Comparison of ENCODE assay signal across 17 cellular contexts in the genomic region with DNA sequence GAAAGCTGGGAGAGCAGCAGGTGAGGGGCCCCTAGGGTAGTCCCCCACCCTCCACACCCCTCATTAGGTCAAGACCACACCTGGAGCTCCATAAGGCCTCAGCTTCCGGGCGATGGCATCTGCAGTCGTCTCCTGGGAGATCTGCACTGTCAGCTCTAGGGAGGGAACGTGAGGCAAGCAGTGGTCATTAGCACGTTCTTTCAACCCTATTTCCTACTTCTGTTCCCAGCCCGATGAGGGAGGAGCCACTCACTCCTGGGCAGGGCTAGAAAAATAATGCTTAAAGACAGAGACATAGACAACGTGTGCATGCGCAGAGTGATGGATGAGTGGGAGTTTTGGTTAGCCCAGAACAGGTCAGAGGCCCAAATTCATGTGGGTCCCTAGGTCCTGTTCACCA. TPM values are rescaled to one million over a fixed set of nuclear protein-coding genes. Genes with fewer than 3 reads are reported as not detected.
A peak's percentile ranks its signal among the peaks of the same experiment; 100 is the strongest.
DNase-seq lines count a peak whose midpoint lies in the region; ATAC-seq, FAIRE-seq and TF ChIP-seq lines count a peak whose summit lies in the region.
"Had no signal": no experiment of that assay in that cellular context is flagged by ENCODE, and none has a peak within 500 bp of the region (broad histone marks: within the 10 kb centered on the region; RNA-seq: fewer than 3 reads in every experiment).

No MANE protein-coding gene starts in this region.

- 62 to 70% methylated on average over 8 of the region's 8 CpGs for WGBS in lower leg skin, 2 donors

- DNase-seq in GM13977 (ENCODE audit: low spot score) (peak; percentile 28), OCI-M1 (lab: John Stamatoyannopoulos, UW) (peak; percentile 20), erythroblast (lab: John Stamatoyannopoulos, UW) (no peak), hypothalamus (lab: John Stamatoyannopoulos, UW) (no peak), lower leg skin (ENCODE audit: low spot score in 2 of 2) (no peak)
- DNase-seq: BE2C; CD8-positive, alpha-beta memory T cell; DND-41; Kasumi-1; MM.1S; NCI-H1417; NCI-H187 treated with DMSO at 0.1 percent for 48 hours had no signal

- H3K4me3 ChIP-seq in lower leg skin (ENCODE audit: low read depth, poor library complexity, severe bottlenecking): no peak overlapping the region

- TF ChIP-seq POLR2A in erythroblast (IDR thresholded peaks at IDR 0.05; ENCODE audit: low read length) (no peak), lower leg skin (IDR thresholded peaks at IDR 0.05) (no peak)

- H3K9me3 Mint-ChIP-seq in stimulated activated memory B cell treated with anti-CD40 and anti-IgM and Interleukin-4, amounts not matched to agents 10 μg/mL and 1 μg/mL and 100 μg/mL, for 72 hours: no peaks in the 10 kb centered on the region
- H3K9me3 Mint-ChIP-seq: CD8-positive, alpha-beta memory T cell had no signal

- peaks cover 34% of the 10 kb centered on the region for H3K36me3 Mint-ChIP-seq in stimulated activated memory B cell treated with anti-CD40 and anti-IgM and Interleukin-4, amounts not matched to agents 10 μg/mL and 1 μg/mL and 100 μg/mL, for 72 hours

- H3K4me3 Mint-ChIP-seq in stimulated activated memory B cell treated with anti-CD40 and anti-IgM and Interleukin-4, amounts not matched to agents 10 μg/mL and 1 μg/mL and 100 μg/mL, for 72 hours: no peak overlapping the region

- H3K27ac Mint-ChIP-seq in stimulated activated memory B cell treated with anti-CD40 and anti-IgM and Interleukin-4, amounts not matched to agents 10 μg/mL and 1 μg/mL and 100 μg/mL, for 72 hours: no peak overlapping the region

- in situ Hi-C loops in GM13977 (cut with MboI; ENCODE audit: low pct_unique_long_range_greater_than_20kb, low sequenced_read_pairs, unreplicated experiment): no loop called here

- no peak for TF ChIP-seq CTCF in GM13977 (IDR thresholded peaks at IDR 0.05; ENCODE audit: extremely low read depth, insufficient read depth, missing control alignments)
- TF ChIP-seq CTCF in lower leg skin (IDR thresholded peaks at IDR 0.05): no peak

- no peaks in the 10 kb centered on the region for H3K27me3 Mint-ChIP-seq in stimulated activated memory B cell treated with anti-CD40 and anti-IgM and Interleukin-4, amounts not matched to agents 10 μg/mL and 1 μg/mL and 100 μg/mL, for 72 hours

- peak; percentile 35 for ATAC-seq in stimulated activated memory B cell treated with anti-CD40 and anti-IgM and Interleukin-4, amounts not matched to agents 10 μg/mL and 1 μg/mL and 100 μg/mL, for 72 hours
- ATAC-seq: Right ventricle myocardium inferior had no signal

- H3K4me1 Mint-ChIP-seq in stimulated activated memory B cell treated with anti-CD40 and anti-IgM and Interleukin-4, amounts not matched to agents 10 μg/mL and 1 μg/mL and 100 μg/mL, for 72 hours: no peaks in the 10 kb centered on the region
- H3K4me1 Mint-ChIP-seq: CD8-positive, alpha-beta memory T cell had no signal

- FAIRE-seq in islet of Langerhans (lab: Jason Lieb, UNC): peak; percentile 84
- FAIRE-seq: G401.6, H1 had no signal

- intact Hi-C loops in lower leg skin (cut with DNase I; ENCODE audit: low total_unique reads): no loop called here

RNA-seq across cellular contexts. Expression of a gene that starts 9.7 kb away (rescaled TPM):
- total RNA-seq in lower leg skin: 10 to 100 TPM; 34.0 to 45.8 (median 36.2) TPM

RNA-seq across cellular contexts. Expression of a gene that starts 29.1 kb away (rescaled TPM):
- 10 to 100 TPM; 37.0 to 50.4 (median 39.7) TPM for total RNA-seq in lower leg skin

RNA-seq across cellular contexts. Expression of a gene that starts 36.8 kb away (rescaled TPM):
- not detected for total RNA-seq in lower leg skin
- total RNA-seq: CD8-positive, alpha-beta memory T cell; H1 had no signal

RNA-seq across cellular contexts. Expression of a gene that starts 42.9 kb away (rescaled TPM):
- total RNA-seq in lower leg skin: 10 to 100 TPM; 14.9 to 29.4 (median 20.2) TPM

RNA-seq across cellular contexts. Expression of a gene that starts 50.3 kb away (rescaled TPM):
- 10 to 100 TPM in 3 of 4 donors, 1 to 10 TPM in 1; 9.7 to 23.5 (median 13.0) TPM for total RNA-seq in lower leg skin

Comparison
In these comparisons a context has a peak if more than half of its experiments do, and no peak if none do; other contexts are left out.
1. DNase-seq: peak in GM13977 (single experiment) and OCI-M1 (single experiment); none in erythroblast (0 of 2), hypothalamus (0 of 51) and lower leg skin (0 of 2).